In genomic region chr13:106566682-106567420, GRCh38 we compare ENCODE assay signal across 8 cellular contexts. TPM values are rescaled to one million over a fixed set of nuclear protein-coding genes. Genes with fewer than 3 reads are reported as not detected.
DNase-seq lines count a peak whose midpoint lies in the region; ATAC-seq, FAIRE-seq and TF ChIP-seq lines count a peak whose summit lies in the region.

No MANE protein-coding gene starts in this region.

- H3K27me3 Mint-ChIP-seq in mesothelial cell of epicardium (ENCODE audit: low read depth) = no peaks in the 10 kb centered on the region

- H3K4me3 ChIP-seq in AG04449 (ENCODE audit: low read depth, low read length) (peak overlapping the region; percentile 87), epithelial cell of esophagus (ENCODE audit: low read length) (peak overlapping the region; percentile 79), subcutaneous abdominal adipose tissue (ENCODE audit: low read depth in 1 of 5, low read length in 5 of 5) (peak overlapping the region; percentile 90 to 97 (median 92))

- peak; percentile 48 for ATAC-seq in HG02759 (IDR thresholded peaks at IDR 0.05; ENCODE audit: unreplicated experiment)

- peaks cover 2 to 57% (median 52%) of the 10 kb centered on the region in 5 donors for H3K4me1 ChIP-seq in subcutaneous abdominal adipose tissue (ENCODE audit: control insufficient read depth in 5 of 5, insufficient read depth in 5 of 5, low read length in 5 of 5)

- CTCF ChIA-PET in AG04449 (lab: Yijun Ruan, JAX) = interaction anchor here (0.8 to 2.0 kb wide), 2 partner anchors 31 to 54 kb away, joined by 3 to 5 read pairs; no protein-coding TSS in a partner anchor

- peak overlapping the region; percentile 96 for H3K27ac ChIP-seq in VCaP
- H3K27ac ChIP-seq in subcutaneous abdominal adipose tissue (ENCODE audit: low read depth, low read length) = peak overlapping the region; percentile 88

- H3K9me3 ChIP-seq in subcutaneous abdominal adipose tissue (ENCODE audit: control insufficient read depth in 5 of 5, low read length in 5 of 5) = no peaks in the 10 kb centered on the region

- DNase-seq in AG04449 (ENCODE audit: low read depth, low spot score) (no peak), GM12891 (ENCODE audit: insufficient read length, low spot score) (peak; percentile 50), NCI-H1092 treated with DMSO at 0.1 percent for 48 hours (lab: John Stamatoyannopoulos, UW) (peak; percentile 64), epithelial cell of esophagus (ENCODE audit: low read depth) (peak; percentile 65), mesothelial cell of epicardium (ENCODE audit: low spot score in 2 of 2, unreplicated experiment in 2 of 2) (no peak)

- no peaks in the 10 kb centered on the region for H3K36me3 ChIP-seq in subcutaneous abdominal adipose tissue (ENCODE audit: control insufficient read depth in 5 of 5, insufficient read depth in 5 of 5, low read length in 5 of 5)

- peak overlapping the region; percentile 96 for H3K27ac Mint-ChIP-seq in mesothelial cell of epicardium

- no peaks in the 10 kb centered on the region for H3K27me3 ChIP-seq in subcutaneous abdominal adipose tissue (ENCODE audit: control insufficient read depth in 5 of 5, insufficient read depth in 4 of 5, low read length in 5 of 5)

- no peaks in the 10 kb centered on the region for H3K36me3 Mint-ChIP-seq in mesothelial cell of epicardium

- POLR2A ChIA-PET in AG04449 (lab: Yijun Ruan, JAX) = interaction anchor here (0.6 to 3.0 kb wide), 2 partner anchors 32 to 456 kb away, joined by 3 to 19 read pairs; partner anchors contain the start of gene EFNB2

- FAIRE-seq in GM12891 (lab: Jason Lieb, UNC) = no peak

- peak overlapping the region; percentile 74 to 97 (median 86) for H3K9ac ChIP-seq in subcutaneous abdominal adipose tissue (ENCODE audit: low read length in 5 of 5)

- no peaks in the 10 kb centered on the region for H3K9me3 Mint-ChIP-seq in mesothelial cell of epicardium

- TF ChIP-seq CTCF in AG04449 (IDR thresholded peaks at IDR 0.05; ENCODE audit: insufficient read depth, low read length, missing control alignments) = no peak
- no peak for TF ChIP-seq CTCF in VCaP (conservative IDR thresholded peaks at IDR 0.05)
- no peak for TF ChIP-seq CTCF in epithelial cell of esophagus (IDR thresholded peaks at IDR 0.05; ENCODE audit: insufficient read depth, low read depth, low read length, missing control alignments)
- TF ChIP-seq CTCF in mesothelial cell of epicardium (IDR thresholded peaks at IDR 0.05; ENCODE audit: unreplicated experiment) = no peak

- H3K4me3 Mint-ChIP-seq in mesothelial cell of epicardium = peak overlapping the region; percentile 94

- H3K4me1 Mint-ChIP-seq in mesothelial cell of epicardium = peaks cover 51% of the 10 kb centered on the region

- no peak for TF ChIP-seq POLR2A in GM12891 (IDR thresholded peaks at IDR 0.05; ENCODE audit: low read depth, low read length)

TF ChIP-seq in GM12891, 5 proteins besides CTCF, POLR2A, EP300 and RAD21:
- TF ChIP-seq TAF1 (IDR thresholded peaks at IDR 0.05; ENCODE audit: low read depth, low read length) = peak; percentile 42; the same call in 1 of the 2 replicates
- no peak for TF ChIP-seq PAX5 (IDR thresholded peaks at IDR 0.05; ENCODE audit: insufficient read depth, low read length, severe bottlenecking)
TF ChIP-seq in GM12891: peak in this region for 1.

RNA-seq across cellular contexts. Expression of gene ARGLU1, which starts 1.1 kb away (rescaled TPM):
- 113 TPM for polyA plus RNA-seq in GM12891 (2012; ENCODE audit: low read depth, missing spikeins)
- 231 to 235 TPM (median 233 TPM) in 3 replicates for total RNA-seq in mesothelial cell of epicardium

RNA-seq across cellular contexts. Expression of gene EFNB2, which starts 31.4 kb away (rescaled TPM):
- 0.10 TPM for polyA plus RNA-seq in GM12891 (2012; ENCODE audit: low read depth, missing spikeins)
- total RNA-seq in mesothelial cell of epicardium = 197 to 211 TPM (median 202 TPM) in 3 replicates

Comparison
In these comparisons a context has a peak if more than half of its experiments do, and no peak if none do; other contexts are left out.
1. DNase-seq: peak in GM12891 (single experiment), NCI-H1092 treated with DMSO at 0.1 percent for 48 hours (single experiment) and epithelial cell of esophagus (single experiment); none in AG04449 (single experiment) and mesothelial cell of epicardium (0 of 2).
2. Peak in every context shown above with its lines, with median percentiles within 50 percentile points of each other: H3K4me3 ChIP-seq.